33 cellular contexts compared by ENCODE assay signal in genomic region chr17:74800531-74800930, GRCh38. TPM values are rescaled to one million over a fixed set of nuclear protein-coding genes. Genes with fewer than 3 reads are reported as not detected.
"Had no signal": no experiment of that assay in that cellular context is flagged by ENCODE, and none has a peak within 500 bp of the region (broad histone marks: within the 10 kb centered on the region; RNA-seq: fewer than 3 reads in every experiment).

No MANE protein-coding gene starts in this region.

- H3K4me3 Mint-ChIP-seq: activated CD4-positive, alpha-beta T cell treated with anti-CD3 and anti-CD28 coated beads, Interleukin-2, amount 10 ng/mL, durations not matched to agents 7 days and 5 days; activated CD8-positive, alpha-beta memory T cell treated with anti-CD3 and anti-CD28 coated beads, Interleukin-2, amount 10 ng/mL, durations not matched to agents 7 days and 5 days; activated CD8-positive, alpha-beta T cell treated with anti-CD3 and anti-CD28 coated beads, Interleukin-2, amount 10 ng/mL, durations not matched to agents 7 days and 5 days; activated naive CD4-positive, alpha-beta T cell treated with anti-CD3 and anti-CD28 coated beads for 36 hours; activated naive CD4-positive, alpha-beta T cell treated with anti-CD3 and anti-CD28 coated beads, Interleukin-2, amount 50 U/mL, for 24 hours; activated naive CD8-positive, alpha-beta T cell treated with anti-CD3 and anti-CD28 coated beads for 36 hours; activated naive CD8-positive, alpha-beta T cell treated with anti-CD3 and anti-CD28 coated beads, Interleukin-2, amount 50 U/mL, for 24 hours; activated T-helper 1 cell treated with anti-CD3 and anti-CD28 coated beads, Interleukin-12 subunit alpha, Interleukin-12 subunit beta, Interleukin-2, Interleukin-4 antibody, amounts not matched to agents 30 ng/mL and 10 ng/mL and 1 ng/mL, durations not matched to agents 14 hours and 24 hours and 36 hours; endodermal cell; WTC11 had no signal

- DNase-seq: activated CD4-positive, alpha-beta T cell treated with anti-CD3 and anti-CD28 coated beads for 1 hour; activated CD4-positive, alpha-beta T cell treated with anti-CD3 and anti-CD28 coated beads for 4 hours; activated CD4-positive, alpha-beta T cell treated with anti-CD3 and anti-CD28 coated beads, Interleukin-2, amount 10 ng/mL, durations not matched to agents 7 days and 5 days; activated CD4-positive, alpha-beta T cell treated with anti-CD3 and anti-CD28 coated beads, Interleukin-2, amount 50 U/mL, for 4 hours; activated CD8-positive, alpha-beta memory T cell treated with anti-CD3 and anti-CD28 coated beads, Interleukin-2, amount 10 ng/mL, durations not matched to agents 7 days and 5 days; activated CD8-positive, alpha-beta memory T cell treated with anti-CD3 and anti-CD28 coated beads, Interleukin-2, amount 50 U/mL, for 4 hours; activated CD8-positive, alpha-beta T cell treated with anti-CD3 and anti-CD28 coated beads, Interleukin-2, amount 10 ng/mL, durations not matched to agents 7 days and 5 days; activated effector memory CD4-positive, alpha-beta T cell treated with anti-CD3 and anti-CD28 coated beads, Interleukin-2, amount 50 U/mL, for 16 hours; activated naive CD4-positive, alpha-beta T cell treated with anti-CD3 and anti-CD28 coated beads for 36 hours; activated naive CD8-positive, alpha-beta T cell treated with anti-CD3 and anti-CD28 coated beads for 36 hours; activated naive CD8-positive, alpha-beta T cell treated with anti-CD3 and anti-CD28 coated beads, Interleukin-2, amount 50 U/mL, for 24 hours; activated T-cell treated with anti-CD3 and anti-CD28 coated beads, Interleukin-2, amount 50 U/mL, for 1 hour; activated T-cell treated with anti-CD3 and anti-CD28 coated beads, Interleukin-2, amount 50 U/mL, for 48 hours; aorta; body of pancreas; caudate nucleus; colonic mucosa; effector memory CD4-positive, alpha-beta T cell; endodermal cell; foreskin keratinocyte; gastrocnemius medialis; glutamatergic neuron; heart left ventricle; T-helper 2 cell had no signal

- H3K9me3 Mint-ChIP-seq: activated CD4-positive, alpha-beta T cell treated with anti-CD3 and anti-CD28 coated beads, Interleukin-2, amount 10 ng/mL, durations not matched to agents 7 days and 5 days; activated naive CD4-positive, alpha-beta T cell treated with anti-CD3 and anti-CD28 coated beads for 36 hours; activated naive CD4-positive, alpha-beta T cell treated with anti-CD3 and anti-CD28 coated beads, Interleukin-2, amount 50 U/mL, for 24 hours; activated naive CD8-positive, alpha-beta T cell treated with anti-CD3 and anti-CD28 coated beads for 36 hours; activated naive CD8-positive, alpha-beta T cell treated with anti-CD3 and anti-CD28 coated beads, Interleukin-2, amount 50 U/mL, for 24 hours; activated T-helper 1 cell treated with anti-CD3 and anti-CD28 coated beads, Interleukin-12 subunit alpha, Interleukin-12 subunit beta, Interleukin-2, Interleukin-4 antibody, amounts not matched to agents 30 ng/mL and 10 ng/mL and 1 ng/mL, durations not matched to agents 14 hours and 24 hours and 36 hours; activated T-helper 2 cell treated with anti-CD3 and anti-CD28 coated beads, Interferon-gamma antibody, Interleukin-2, Interleukin-4, amounts not matched to agents 10 μg/mL and 5 μg/mL and 100 μg/mL, durations not matched to agents 14 hours and 24 hours and 36 hours; endodermal cell; WTC11 had no signal

- H3K27me3 Mint-ChIP-seq: activated CD4-positive, alpha-beta T cell treated with anti-CD3 and anti-CD28 coated beads, Interleukin-2, amount 10 ng/mL, durations not matched to agents 7 days and 5 days; activated CD8-positive, alpha-beta memory T cell treated with anti-CD3 and anti-CD28 coated beads, Interleukin-2, amount 10 ng/mL, durations not matched to agents 7 days and 5 days; activated naive CD4-positive, alpha-beta T cell treated with anti-CD3 and anti-CD28 coated beads, Interleukin-2, amount 50 U/mL, for 24 hours; activated naive CD8-positive, alpha-beta T cell treated with anti-CD3 and anti-CD28 coated beads for 36 hours; activated naive CD8-positive, alpha-beta T cell treated with anti-CD3 and anti-CD28 coated beads, Interleukin-2, amount 50 U/mL, for 24 hours had no signal

- H3K27ac ChIP-seq: adrenal gland, body of pancreas, colonic mucosa, esophagus muscularis mucosa, foreskin keratinocyte, gastrocnemius medialis, heart left ventricle had no signal

- H3K27me3 ChIP-seq: adrenal gland, body of pancreas, colonic mucosa, esophagus muscularis mucosa, foreskin keratinocyte, gastrocnemius medialis, heart left ventricle had no signal

- H3K4me3 ChIP-seq: adrenal gland, body of pancreas, colonic mucosa, esophagus muscularis mucosa, gastrocnemius medialis, heart left ventricle had no signal

- H3K9me3 ChIP-seq: adrenal gland, body of pancreas, colonic mucosa, esophagus muscularis mucosa, gastrocnemius medialis, heart left ventricle had no signal

- ATAC-seq: activated CD8-positive, alpha-beta memory T cell treated with anti-CD3 and anti-CD28 coated beads, Interleukin-2, amount 10 ng/mL, durations not matched to agents 7 days and 5 days; activated CD8-positive, alpha-beta T cell treated with anti-CD3 and anti-CD28 coated beads, Interleukin-2, amount 10 ng/mL, durations not matched to agents 7 days and 5 days; activated naive CD8-positive, alpha-beta T cell treated with anti-CD3 and anti-CD28 coated beads, Interleukin-2, amount 50 U/mL, for 24 hours; body of pancreas; gastrocnemius medialis; heart left ventricle; WTC11 had no signal

- H3K4me1 ChIP-seq: body of pancreas, colonic mucosa, foreskin keratinocyte, gastrocnemius medialis had no signal

- H3K27ac Mint-ChIP-seq: activated CD4-positive, alpha-beta T cell treated with anti-CD3 and anti-CD28 coated beads, Interleukin-2, amount 10 ng/mL, durations not matched to agents 7 days and 5 days; activated CD8-positive, alpha-beta memory T cell treated with anti-CD3 and anti-CD28 coated beads, Interleukin-2, amount 10 ng/mL, durations not matched to agents 7 days and 5 days; activated CD8-positive, alpha-beta T cell treated with anti-CD3 and anti-CD28 coated beads, Interleukin-2, amount 10 ng/mL, durations not matched to agents 7 days and 5 days; activated naive CD4-positive, alpha-beta T cell treated with anti-CD3 and anti-CD28 coated beads for 36 hours; activated naive CD4-positive, alpha-beta T cell treated with anti-CD3 and anti-CD28 coated beads, Interleukin-2, amount 50 U/mL, for 24 hours; activated naive CD8-positive, alpha-beta T cell treated with anti-CD3 and anti-CD28 coated beads for 36 hours; activated naive CD8-positive, alpha-beta T cell treated with anti-CD3 and anti-CD28 coated beads, Interleukin-2, amount 50 U/mL, for 24 hours; activated T-helper 1 cell treated with anti-CD3 and anti-CD28 coated beads, Interleukin-12 subunit alpha, Interleukin-12 subunit beta, Interleukin-2, Interleukin-4 antibody, amounts not matched to agents 30 ng/mL and 10 ng/mL and 1 ng/mL, durations not matched to agents 14 hours and 24 hours and 36 hours; activated T-helper 2 cell treated with anti-CD3 and anti-CD28 coated beads, Interferon-gamma antibody, Interleukin-2, Interleukin-4, amounts not matched to agents 10 μg/mL and 5 μg/mL and 100 μg/mL, durations not matched to agents 14 hours and 24 hours and 36 hours; endodermal cell; WTC11 had no signal

- H3K4me1 Mint-ChIP-seq: activated naive CD4-positive, alpha-beta T cell treated with anti-CD3 and anti-CD28 coated beads, Interleukin-2, amount 50 U/mL, for 24 hours; activated naive CD8-positive, alpha-beta T cell treated with anti-CD3 and anti-CD28 coated beads for 36 hours; activated naive CD8-positive, alpha-beta T cell treated with anti-CD3 and anti-CD28 coated beads, Interleukin-2, amount 50 U/mL, for 24 hours; WTC11 had no signal

RNA-seq across cellular contexts. Expression of gene GRIN2C, which starts 59.2 kb away (rescaled TPM):
- total RNA-seq: activated CD8-positive, alpha-beta memory T cell treated with anti-CD3 and anti-CD28 coated beads for 36 hours; activated naive CD8-positive, alpha-beta T cell treated with anti-CD3 and anti-CD28 coated beads for 36 hours; body of pancreas; dermis microvascular lymphatic vessel endothelial cell; epithelial cell of proximal tubule; foreskin keratinocyte had no signal
